16 cellular contexts compared by ENCODE assay signal in the genomic region with DNA sequence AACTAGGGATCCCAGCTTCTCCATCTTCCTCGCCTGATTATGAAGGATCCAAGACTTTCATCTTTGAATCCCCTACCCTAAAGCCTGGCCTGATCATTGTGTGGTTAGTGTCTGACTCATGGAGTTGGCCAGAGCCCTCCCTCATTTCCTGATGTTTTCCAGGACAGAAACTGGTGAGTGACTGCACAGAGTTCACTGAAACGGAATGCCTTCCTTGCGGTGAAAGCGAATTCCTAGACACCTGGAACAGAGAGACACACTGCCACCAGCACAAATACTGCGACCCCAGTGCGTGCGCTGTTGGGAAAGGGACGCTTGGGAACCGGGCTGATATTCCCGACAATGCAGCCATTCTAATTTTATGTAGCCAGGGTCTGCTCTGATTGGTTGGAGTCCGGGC. TPM values are rescaled to one million over a fixed set of nuclear protein-coding genes. Genes with fewer than 3 reads are reported as not detected.
DNase-seq lines count a peak whose midpoint lies in the region; ATAC-seq, FAIRE-seq and TF ChIP-seq lines count a peak whose summit lies in the region.
"Had no signal": no experiment of that assay in that cellular context is flagged by ENCODE, and none has a peak within 500 bp of the region (broad histone marks: within the 10 kb centered on the region; RNA-seq: fewer than 3 reads in every experiment).

No MANE protein-coding gene starts in this region.

- POLR2A ChIA-PET in activated CD4-positive, alpha-beta T cell treated with anti-CD3 and anti-CD28 coated beads for 36 hours (lab: Charles Lee): no interaction called here

- no peaks in the 10 kb centered on the region for H3K9me2 ChIP-seq in Karpas-422 (replicated peaks; ENCODE audit: insufficient read depth, low read length)

- H3K36me3 ChIP-seq in astrocyte (ENCODE audit: insufficient read depth, low read length) (no peaks in the 10 kb centered on the region), Karpas-422 (ENCODE audit: insufficient read depth, low read length) (no peaks in the 10 kb centered on the region)
- H3K36me3 ChIP-seq: cardiac muscle cell had no signal

- H3K36me3 Mint-ChIP-seq in activated naive CD8-positive, alpha-beta T cell treated with anti-CD3 and anti-CD28 coated beads, Interleukin-2, amount 50 U/mL, for 24 hours (ENCODE audit: low read depth): peaks cover 9% of the 10 kb centered on the region
- peaks cover 1% of the 10 kb centered on the region for H3K36me3 Mint-ChIP-seq in activated naive CD8-positive, alpha-beta T cell treated with anti-CD3 and anti-CD28 coated beads for 36 hours
- H3K36me3 Mint-ChIP-seq in astrocyte (ENCODE audit: low read depth, unreplicated experiment): peaks cover 2% of the 10 kb centered on the region
- H3K36me3 Mint-ChIP-seq in activated T-helper 17 cell treated with anti-CD3 and anti-CD28 coated beads, Interleukin-2, amount 50 U/mL, for 72 hours (ENCODE audit: low read depth): no peaks in the 10 kb centered on the region
- peaks cover 2% of the 10 kb centered on the region for H3K36me3 Mint-ChIP-seq in activated CD4-positive, alpha-beta T cell treated with anti-CD3 and anti-CD28 coated beads for 36 hours (ENCODE audit: low read depth)

- H3K4me3 ChIP-seq in astrocyte (ENCODE audit: insufficient read depth, low read depth, low read length) (no peak overlapping the region), Karpas-422 (ENCODE audit: low read length) (no peak overlapping the region)
- H3K4me3 ChIP-seq: cardiac muscle cell, lung had no signal

- ATAC-seq in activated naive CD8-positive, alpha-beta T cell treated with anti-CD3 and anti-CD28 coated beads, Interleukin-2, amount 50 U/mL, for 24 hours: no peak
- ATAC-seq in activated T-helper 17 cell treated with anti-CD3 and anti-CD28 coated beads, Interleukin-2, amount 50 U/mL, for 72 hours (replicated peaks): no peak
- ATAC-seq in activated CD4-positive, alpha-beta T cell treated with anti-CD3 and anti-CD28 coated beads for 36 hours: no peak
- ATAC-seq: WTC11 had no signal

- peak overlapping the region; percentile 20 for H3K4me3 Mint-ChIP-seq in activated naive CD8-positive, alpha-beta T cell treated with anti-CD3 and anti-CD28 coated beads, Interleukin-2, amount 50 U/mL, for 24 hours
- H3K4me3 Mint-ChIP-seq in activated naive CD8-positive, alpha-beta T cell treated with anti-CD3 and anti-CD28 coated beads for 36 hours: no peak overlapping the region
- no peak overlapping the region for H3K4me3 Mint-ChIP-seq in astrocyte (ENCODE audit: unreplicated experiment)
- no peak overlapping the region for H3K4me3 Mint-ChIP-seq in activated T-helper 17 cell treated with anti-CD3 and anti-CD28 coated beads, Interleukin-2, amount 50 U/mL, for 72 hours
- no peak overlapping the region for H3K4me3 Mint-ChIP-seq in activated CD4-positive, alpha-beta T cell treated with anti-CD3 and anti-CD28 coated beads for 36 hours
- H3K4me3 Mint-ChIP-seq: WTC11 had no signal

- no peak overlapping the region for H3K27ac ChIP-seq in astrocyte (ENCODE audit: low read depth, low read length)
- H3K27ac ChIP-seq in Karpas-422 (ENCODE audit: low read length): no peak overlapping the region
- H3K27ac ChIP-seq: 22Rv1, cardiac muscle cell had no signal

- FAIRE-seq in astrocyte (lab: Jason Lieb, UNC) (no peak), urothelium cell line (lab: Jason Lieb, UNC) (peak; percentile 65)

- no peaks in the 10 kb centered on the region for H3K27me3 ChIP-seq in astrocyte (ENCODE audit: insufficient read depth, low read length)
- H3K27me3 ChIP-seq in Karpas-422 (ENCODE audit: low read length): no peaks in the 10 kb centered on the region
- H3K27me3 ChIP-seq: cardiac muscle cell had no signal

- TF ChIP-seq CTCF in astrocyte (IDR thresholded peaks at IDR 0.05; ENCODE audit: insufficient read depth, low read depth, low read length): no peak

- intact Hi-C loops in activated CD4-positive, alpha-beta T cell treated with anti-CD3 and anti-CD28 coated beads for 36 hours (cut with DNase I, micrococcal nuclease): no loop called here

- H3K9ac ChIP-seq in astrocyte (ENCODE audit: low read length) (no peak overlapping the region), Karpas-422 (ENCODE audit: low read length) (no peak overlapping the region)

- H2AFZ ChIP-seq in astrocyte (ENCODE audit: low read depth, low read length): peak overlapping the region; percentile 13
- H2AFZ ChIP-seq in Karpas-422 (ENCODE audit: low read length): no peak overlapping the region

- H3K27ac Mint-ChIP-seq in activated naive CD8-positive, alpha-beta T cell treated with anti-CD3 and anti-CD28 coated beads, Interleukin-2, amount 50 U/mL, for 24 hours: no peak overlapping the region
- H3K27ac Mint-ChIP-seq in activated naive CD8-positive, alpha-beta T cell treated with anti-CD3 and anti-CD28 coated beads for 36 hours: no peak overlapping the region
- no peak overlapping the region for H3K27ac Mint-ChIP-seq in astrocyte (ENCODE audit: unreplicated experiment)
- H3K27ac Mint-ChIP-seq in activated T-helper 17 cell treated with anti-CD3 and anti-CD28 coated beads, Interleukin-2, amount 50 U/mL, for 72 hours: no peak overlapping the region
- no peak overlapping the region for H3K27ac Mint-ChIP-seq in activated CD4-positive, alpha-beta T cell treated with anti-CD3 and anti-CD28 coated beads for 36 hours
- H3K27ac Mint-ChIP-seq: WTC11 had no signal

- no peaks in the 10 kb centered on the region for H3K9me3 Mint-ChIP-seq in activated naive CD8-positive, alpha-beta T cell treated with anti-CD3 and anti-CD28 coated beads, Interleukin-2, amount 50 U/mL, for 24 hours
- no peaks in the 10 kb centered on the region for H3K9me3 Mint-ChIP-seq in activated naive CD8-positive, alpha-beta T cell treated with anti-CD3 and anti-CD28 coated beads for 36 hours
- peaks cover 2% of the 10 kb centered on the region for H3K9me3 Mint-ChIP-seq in astrocyte (ENCODE audit: unreplicated experiment)
- H3K9me3 Mint-ChIP-seq in activated T-helper 17 cell treated with anti-CD3 and anti-CD28 coated beads, Interleukin-2, amount 50 U/mL, for 72 hours: no peaks in the 10 kb centered on the region
- H3K9me3 Mint-ChIP-seq in activated CD4-positive, alpha-beta T cell treated with anti-CD3 and anti-CD28 coated beads for 36 hours (ENCODE audit: low read depth): no peaks in the 10 kb centered on the region
- H3K9me3 Mint-ChIP-seq: WTC11 had no signal

- CTCF ChIA-PET in activated CD4-positive, alpha-beta T cell treated with anti-CD3 and anti-CD28 coated beads for 36 hours (lab: Charles Lee): no interaction called here

- H3K79me2 ChIP-seq in astrocyte (ENCODE audit: insufficient read depth, low read length) (no peaks in the 10 kb centered on the region), Karpas-422 (ENCODE audit: low read length) (no peaks in the 10 kb centered on the region)

- peaks cover 19% of the 10 kb centered on the region for H3K4me1 Mint-ChIP-seq in activated naive CD8-positive, alpha-beta T cell treated with anti-CD3 and anti-CD28 coated beads, Interleukin-2, amount 50 U/mL, for 24 hours
- H3K4me1 Mint-ChIP-seq in activated naive CD8-positive, alpha-beta T cell treated with anti-CD3 and anti-CD28 coated beads for 36 hours: peaks cover 20% of the 10 kb centered on the region
- peaks cover 20% of the 10 kb centered on the region for H3K4me1 Mint-ChIP-seq in astrocyte (ENCODE audit: low read depth, unreplicated experiment)
- H3K4me1 Mint-ChIP-seq in activated T-helper 17 cell treated with anti-CD3 and anti-CD28 coated beads, Interleukin-2, amount 50 U/mL, for 72 hours: no peaks in the 10 kb centered on the region
- peaks cover 11% of the 10 kb centered on the region for H3K4me1 Mint-ChIP-seq in activated CD4-positive, alpha-beta T cell treated with anti-CD3 and anti-CD28 coated beads for 36 hours

- H3K4me2 ChIP-seq in astrocyte (ENCODE audit: low read length): peak overlapping the region; percentile 61
- H3K4me2 ChIP-seq in Karpas-422 (ENCODE audit: low read depth, low read length, poor library complexity, severe bottlenecking): no peak overlapping the region

- no peaks in the 10 kb centered on the region for H3K9me3 ChIP-seq in astrocyte (ENCODE audit: insufficient read depth, low read depth, low read length)
- H3K9me3 ChIP-seq in Karpas-422 (ENCODE audit: low read length): no peaks in the 10 kb centered on the region

- peaks cover 2% of the 10 kb centered on the region for H3K27me3 Mint-ChIP-seq in activated naive CD8-positive, alpha-beta T cell treated with anti-CD3 and anti-CD28 coated beads, Interleukin-2, amount 50 U/mL, for 24 hours
- peaks cover 3% of the 10 kb centered on the region for H3K27me3 Mint-ChIP-seq in activated naive CD8-positive, alpha-beta T cell treated with anti-CD3 and anti-CD28 coated beads for 36 hours
- H3K27me3 Mint-ChIP-seq in astrocyte (ENCODE audit: low read depth, unreplicated experiment): peaks cover 28% of the 10 kb centered on the region
- peaks cover 7% of the 10 kb centered on the region for H3K27me3 Mint-ChIP-seq in activated T-helper 17 cell treated with anti-CD3 and anti-CD28 coated beads, Interleukin-2, amount 50 U/mL, for 72 hours
- peaks cover 6% of the 10 kb centered on the region for H3K27me3 Mint-ChIP-seq in activated CD4-positive, alpha-beta T cell treated with anti-CD3 and anti-CD28 coated beads for 36 hours

- DNase-seq in activated naive CD8-positive, alpha-beta T cell treated with anti-CD3 and anti-CD28 coated beads, Interleukin-2, amount 50 U/mL, for 24 hours: no peak
- no peak for DNase-seq in activated naive CD8-positive, alpha-beta T cell treated with anti-CD3 and anti-CD28 coated beads for 36 hours
- DNase-seq in astrocyte (ENCODE audit: low read depth): peak; percentile 77
- peak; percentile 74 for DNase-seq in iris pigment epithelial cell (ENCODE audit: low read depth)
- peak; percentile 94 for DNase-seq in urothelium cell line (ENCODE audit: low spot score)
- DNase-seq in Karpas-422: no peak
- DNase-seq in activated CD4-positive, alpha-beta T cell treated with anti-CD3 and anti-CD28 coated beads for 36 hours: no peak
- DNase-seq: DMS53, NCI-H2227 treated with DMSO at 0.1 percent for 48 hours, right cardiac atrium, SIG-M5 had no signal

- no peaks in the 10 kb centered on the region for H4K20me1 ChIP-seq in astrocyte (ENCODE audit: insufficient read depth, low read length)
- H4K20me1 ChIP-seq in Karpas-422 (ENCODE audit: insufficient read depth, low read depth, low read length): peaks cover 3% of the 10 kb centered on the region; the same call in 1 of the 2 replicates

- H3K4me1 ChIP-seq in astrocyte (ENCODE audit: insufficient read depth, low read length) (peaks cover 21% of the 10 kb centered on the region), Karpas-422 (ENCODE audit: low read length) (peaks cover 28% of the 10 kb centered on the region)

RNA-seq across cellular contexts. Expression of gene CD40, which starts 4.0 kb away (rescaled TPM):
- total RNA-seq in activated naive CD8-positive, alpha-beta T cell treated with anti-CD3 and anti-CD28 coated beads for 36 hours: 1 to 10 TPM; 4.6 to 5.3 TPM
- 2.3 and 4.1 TPM in 2 replicates for total RNA-seq in astrocyte
- 6.3 and 12.1 TPM in 2 replicates for total RNA-seq in Karpas-422 (2014; rRNA removed; shearing (Covaris generic); ENCODE audit: low replicate concordance)
- 1 to 10 TPM; 1.5 to 7.8 TPM for total RNA-seq in activated T-helper 17 cell treated with anti-CD3 and anti-CD28 coated beads, Interleukin-2, amount 50 U/mL, for 72 hours
- 1 to 10 TPM; 4.0 to 5.1 TPM for total RNA-seq in activated CD4-positive, alpha-beta T cell treated with anti-CD3 and anti-CD28 coated beads for 36 hours

RNA-seq across cellular contexts. Expression of gene NCOA5, which starts 32.3 kb away (rescaled TPM):
- 10 to 100 TPM; 26.2 to 27.3 TPM for total RNA-seq in activated naive CD8-positive, alpha-beta T cell treated with anti-CD3 and anti-CD28 coated beads for 36 hours
- total RNA-seq in astrocyte: 19.3 and 20.7 TPM in 2 replicates
- total RNA-seq in Karpas-422 (2014; rRNA removed; shearing (Covaris generic); ENCODE audit: low replicate concordance): 20.4 and 32.8 TPM in 2 replicates
- total RNA-seq in activated T-helper 17 cell treated with anti-CD3 and anti-CD28 coated beads, Interleukin-2, amount 50 U/mL, for 72 hours: 10 to 100 TPM; 16.4 to 31.6 TPM
- 10 to 100 TPM; 17.9 to 18.8 TPM for total RNA-seq in activated CD4-positive, alpha-beta T cell treated with anti-CD3 and anti-CD28 coated beads for 36 hours

Comparison
In these comparisons a context has a peak if more than half of its experiments do, and no peak if none do; other contexts are left out.
1. DNase-seq: peak in astrocyte (single experiment), iris pigment epithelial cell (single experiment) and urothelium cell line (single experiment); none in activated naive CD8-positive, alpha-beta T cell treated with anti-CD3 and anti-CD28 coated beads, Interleukin-2, amount 50 U/mL, for 24 hours (single experiment), activated naive CD8-positive, alpha-beta T cell treated with anti-CD3 and anti-CD28 coated beads for 36 hours (single experiment), Karpas-422 (single experiment) and activated CD4-positive, alpha-beta T cell treated with anti-CD3 and anti-CD28 coated beads for 36 hours (single experiment).